Comparison of ENCODE assay signal across 1 cellular context in the genomic region with DNA sequence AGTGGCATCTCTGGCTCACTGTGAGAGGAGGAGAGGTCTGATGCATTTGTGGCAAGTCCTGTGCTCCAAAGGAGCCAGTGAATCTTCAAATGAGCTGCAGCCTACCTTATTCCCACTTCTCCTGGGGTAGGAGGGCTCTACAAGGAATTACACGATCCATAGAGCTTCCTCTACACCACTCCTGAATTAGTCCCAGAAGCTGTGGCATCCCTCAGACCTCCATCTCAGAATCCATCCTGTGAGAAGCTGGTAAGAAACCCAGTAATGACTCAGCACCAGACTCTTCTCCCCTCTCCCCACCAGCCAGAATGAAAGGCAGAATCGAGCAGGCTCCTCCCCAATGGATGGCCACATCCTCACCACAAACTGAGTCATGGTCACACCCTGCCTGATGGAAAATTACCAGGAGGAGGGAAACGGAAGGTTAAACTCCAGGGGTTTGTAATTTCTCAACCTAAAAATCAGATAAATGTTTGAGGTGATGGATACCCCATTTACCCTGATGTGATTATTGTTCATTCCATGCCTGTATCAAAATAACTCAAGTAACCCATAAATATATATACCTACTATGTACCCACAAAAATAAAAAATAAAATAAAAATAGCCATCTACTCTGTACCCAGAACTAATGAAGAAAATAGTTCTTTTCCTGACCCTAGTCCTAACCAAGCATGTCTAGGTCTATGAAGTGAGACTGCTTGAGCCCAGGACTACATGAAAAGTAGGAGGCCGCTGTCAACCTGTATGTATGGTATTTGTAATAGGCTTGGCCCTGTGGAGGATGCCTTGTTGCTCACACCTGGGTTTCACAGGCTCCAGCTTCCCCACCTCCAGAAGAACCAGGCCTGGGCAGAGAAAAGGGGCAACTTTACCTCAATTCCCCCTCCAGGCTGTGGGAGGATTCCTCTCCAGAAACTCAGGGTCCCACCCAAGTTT.
A peak's percentile ranks its signal among the peaks of the same experiment; 100 is the strongest.
TF ChIP-seq lines count a peak whose summit lies in the region.

No MANE protein-coding gene starts in this region.

TF ChIP-seq in HepG2, 621 proteins besides CTCF, POLR2A, EP300 and RAD21:
- TF ChIP-seq, protein P1, sequence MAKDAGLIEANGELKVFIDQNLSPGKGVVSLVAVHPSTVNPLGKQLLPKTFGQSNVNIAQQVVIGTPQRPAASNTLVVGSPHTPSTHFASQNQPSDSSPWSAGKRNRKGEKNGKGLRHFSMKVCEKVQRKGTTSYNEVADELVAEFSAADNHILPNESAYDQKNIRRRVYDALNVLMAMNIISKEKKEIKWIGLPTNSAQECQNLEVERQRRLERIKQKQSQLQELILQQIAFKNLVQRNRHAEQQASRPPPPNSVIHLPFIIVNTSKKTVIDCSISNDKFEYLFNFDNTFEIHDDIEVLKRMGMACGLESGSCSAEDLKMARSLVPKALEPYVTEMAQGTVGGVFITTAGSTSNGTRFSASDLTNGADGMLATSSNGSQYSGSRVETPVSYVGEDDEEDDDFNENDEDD (CRISPR knock-in tag; IDR thresholded peaks at IDR 0.05; ENCODE audit: borderline replicate concordance) = no peak
- TF ChIP-seq SALL1 (CRISPR knock-in tag; IDR thresholded peaks at IDR 0.05) (0 out of 2 replicates have a peak, but pooled peaks have one; percentile 12), CAMTA2 (CRISPR knock-in tag; IDR thresholded peaks at IDR 0.05; ENCODE audit: borderline replicate concordance) (no peak), CEBPB (IDR thresholded peaks at IDR 0.05; ENCODE audit: borderline replicate concordance, low read depth, low read length) (0 out of 2 replicates have a peak, but pooled peaks have one; percentile 17), BORCS8-MEF2B (CRISPR knock-in tag; IDR thresholded peaks at IDR 0.05) (no peak), NFE2 (CRISPR knock-in tag; IDR thresholded peaks at IDR 0.05) (peak; percentile 69; the same call in 1 of the 2 replicates), POLR2G (IDR thresholded peaks at IDR 0.05; ENCODE audit: low read depth, low read length) (peak; percentile 45; the same call in 1 of the 2 replicates), SMARCE1 (IDR thresholded peaks at IDR 0.05; ENCODE audit: borderline replicate concordance) (no peak), ZNF496 (CRISPR knock-in tag; IDR thresholded peaks at IDR 0.05; ENCODE audit: insufficient replicate concordance) (no peak), FOSL2 (CRISPR knock-in tag; IDR thresholded peaks at IDR 0.05) (peak; percentile 93), YEATS2 (CRISPR knock-in tag; IDR thresholded peaks at IDR 0.05; ENCODE audit: borderline replicate concordance) (peak; percentile 14; the same call in 1 of the 2 replicates), MAFF (IDR thresholded peaks at IDR 0.05; ENCODE audit: low read depth, low read length) (peak; percentile 53), ZNF672 (CRISPR knock-in tag; IDR thresholded peaks at IDR 0.05) (no peak), NR2F2 (IDR thresholded peaks at IDR 0.05; ENCODE audit: borderline replicate concordance, low read depth) (no peak), HNRNPK (IDR thresholded peaks at IDR 0.05; ENCODE audit: low read depth, low read length, poor library complexity, severe bottlenecking) (no peak), SAP130 (CRISPR knock-in tag; IDR thresholded peaks at IDR 0.05; ENCODE audit: low read depth) (peak; percentile 72), NFE2L2 (IDR thresholded peaks at IDR 0.05; ENCODE audit: low read length) (peak; percentile 86), ZNF263 (CRISPR knock-in tag; IDR thresholded peaks at IDR 0.05) (peak; percentile 95), ZSCAN20 (CRISPR knock-in tag; IDR thresholded peaks at IDR 0.05; ENCODE audit: borderline replicate concordance) (no peak), ZNF335 (CRISPR knock-in tag; IDR thresholded peaks at IDR 0.05) (0 out of 2 replicates have a peak, but pooled peaks have one; percentile 59), NFIC (IDR thresholded peaks at IDR 0.05; ENCODE audit: low read length) (peak; percentile 49; the same call in 1 of the 2 replicates), TAF1 (CRISPR knock-in tag; IDR thresholded peaks at IDR 0.05) (peak; percentile 72; the same call in 1 of the 2 replicates), POLR2AphosphoS5 (IDR thresholded peaks at IDR 0.05; ENCODE audit: low read depth, low read length) (peak; percentile 41; the same call in 1 of the 2 replicates), ZMAT3 (CRISPR knock-in tag; conservative IDR thresholded peaks at IDR 0.05) (no peak), THAP11 (CRISPR knock-in tag; IDR thresholded peaks at IDR 0.05) (0 out of 2 replicates have a peak, but pooled peaks have one; percentile 14), TCF7L2 (IDR thresholded peaks at IDR 0.05; ENCODE audit: low read depth, low read length) (no peak), MAFG (CRISPR knock-in tag; IDR thresholded peaks at IDR 0.05) (peak; percentile 20; the same call in 1 of the 2 replicates), ZNF180 (CRISPR knock-in tag; IDR thresholded peaks at IDR 0.05; ENCODE audit: borderline replicate concordance, low read depth) (no peak), GATAD2A (CRISPR knock-in tag; IDR thresholded peaks at IDR 0.05) (peak; percentile 39; the same call in 1 of the 2 replicates), DNMT1 (CRISPR knock-in tag; IDR thresholded peaks at IDR 0.05) (no peak), TBP (CRISPR knock-in tag; IDR thresholded peaks at IDR 0.05) (no peak), MAFK (conservative IDR thresholded peaks at IDR 0.05 in 1 of 2, IDR thresholded peaks at IDR 0.05 in 1 of 2; ENCODE audit: low read length in 2 of 2) (peak; percentile 46 to 72; a peak in 3 of 4 replicates)
- TF ChIP-seq, protein P2, sequence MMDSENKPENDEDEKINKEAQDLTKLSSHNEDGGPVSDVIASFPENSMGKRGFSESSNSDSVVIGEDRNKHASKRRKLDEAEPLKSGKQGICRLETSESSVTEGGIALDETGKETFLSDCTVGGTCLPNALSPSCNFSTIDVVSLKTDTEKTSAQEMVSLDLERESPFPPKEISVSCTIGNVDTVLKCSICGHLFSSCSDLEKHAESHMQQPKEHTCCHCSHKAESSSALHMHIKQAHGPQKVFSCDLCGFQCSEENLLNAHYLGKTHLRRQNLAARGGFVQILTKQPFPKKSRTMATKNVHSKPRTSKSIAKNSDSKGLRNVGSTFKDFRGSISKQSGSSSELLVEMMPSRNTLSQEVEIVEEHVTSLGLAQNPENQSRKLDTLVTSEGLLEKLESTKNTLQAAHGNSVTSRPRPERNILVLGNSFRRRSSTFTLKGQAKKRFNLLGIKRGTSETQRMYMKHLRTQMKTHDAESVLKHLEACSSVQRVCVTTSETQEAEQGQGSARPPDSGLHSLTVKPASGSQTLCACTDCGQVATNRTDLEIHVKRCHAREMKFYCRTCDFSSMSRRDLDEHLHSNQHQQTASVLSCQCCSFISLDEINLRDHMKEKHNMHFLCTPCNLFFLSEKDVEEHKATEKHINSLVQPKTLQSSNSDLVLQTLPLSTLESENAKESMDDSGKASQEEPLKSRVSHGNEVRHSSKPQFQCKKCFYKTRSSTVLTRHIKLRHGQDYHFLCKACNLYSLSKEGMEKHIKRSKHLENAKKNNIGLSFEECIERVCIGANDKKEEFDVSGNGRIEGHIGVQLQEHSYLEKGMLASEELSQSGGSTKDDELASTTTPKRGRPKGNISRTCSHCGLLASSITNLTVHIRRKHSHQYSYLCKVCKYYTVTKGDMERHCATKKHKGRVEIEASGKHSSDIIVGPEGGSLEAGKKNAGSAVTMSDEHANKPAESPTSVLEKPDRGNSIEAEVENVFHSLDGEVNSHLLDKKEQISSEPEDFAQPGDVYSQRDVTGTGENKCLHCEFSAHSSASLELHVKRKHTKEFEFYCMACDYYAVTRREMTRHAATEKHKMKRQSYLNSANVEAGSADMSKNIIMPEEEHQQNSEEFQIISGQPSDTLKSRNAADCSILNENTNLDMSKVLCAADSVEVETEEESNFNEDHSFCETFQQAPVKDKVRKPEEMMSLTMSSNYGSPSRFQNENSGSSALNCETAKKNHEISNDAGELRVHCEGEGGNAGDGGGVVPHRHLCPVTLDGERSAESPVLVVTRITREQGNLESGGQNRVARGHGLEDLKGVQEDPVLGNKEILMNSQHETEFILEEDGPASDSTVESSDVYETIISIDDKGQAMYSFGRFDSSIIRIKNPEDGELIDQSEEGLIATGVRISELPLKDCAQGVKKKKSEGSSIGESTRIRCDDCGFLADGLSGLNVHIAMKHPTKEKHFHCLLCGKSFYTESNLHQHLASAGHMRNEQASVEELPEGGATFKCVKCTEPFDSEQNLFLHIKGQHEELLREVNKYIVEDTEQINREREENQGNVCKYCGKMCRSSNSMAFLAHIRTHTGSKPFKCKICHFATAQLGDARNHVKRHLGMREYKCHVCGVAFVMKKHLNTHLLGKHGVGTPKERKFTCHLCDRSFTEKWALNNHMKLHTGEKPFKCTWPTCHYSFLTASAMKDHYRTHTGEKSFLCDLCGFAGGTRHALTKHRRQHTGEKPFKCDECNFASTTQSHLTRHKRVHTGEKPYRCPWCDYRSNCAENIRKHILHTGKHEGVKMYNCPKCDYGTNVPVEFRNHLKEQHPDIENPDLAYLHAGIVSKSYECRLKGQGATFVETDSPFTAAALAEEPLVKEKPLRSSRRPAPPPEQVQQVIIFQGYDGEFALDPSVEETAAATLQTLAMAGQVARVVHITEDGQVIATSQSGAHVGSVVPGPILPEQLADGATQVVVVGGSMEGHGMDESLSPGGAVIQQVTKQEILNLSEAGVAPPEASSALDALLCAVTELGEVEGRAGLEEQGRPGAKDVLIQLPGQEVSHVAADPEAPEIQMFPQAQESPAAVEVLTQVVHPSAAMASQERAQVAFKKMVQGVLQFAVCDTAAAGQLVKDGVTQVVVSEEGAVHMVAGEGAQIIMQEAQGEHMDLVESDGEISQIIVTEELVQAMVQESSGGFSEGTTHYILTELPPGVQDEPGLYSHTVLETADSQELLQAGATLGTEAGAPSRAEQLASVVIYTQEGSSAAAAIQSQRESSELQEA (CRISPR knock-in tag; IDR thresholded peaks at IDR 0.05; ENCODE audit: not compliant biosample characterization) = no peak
- TF ChIP-seq, protein P3, sequence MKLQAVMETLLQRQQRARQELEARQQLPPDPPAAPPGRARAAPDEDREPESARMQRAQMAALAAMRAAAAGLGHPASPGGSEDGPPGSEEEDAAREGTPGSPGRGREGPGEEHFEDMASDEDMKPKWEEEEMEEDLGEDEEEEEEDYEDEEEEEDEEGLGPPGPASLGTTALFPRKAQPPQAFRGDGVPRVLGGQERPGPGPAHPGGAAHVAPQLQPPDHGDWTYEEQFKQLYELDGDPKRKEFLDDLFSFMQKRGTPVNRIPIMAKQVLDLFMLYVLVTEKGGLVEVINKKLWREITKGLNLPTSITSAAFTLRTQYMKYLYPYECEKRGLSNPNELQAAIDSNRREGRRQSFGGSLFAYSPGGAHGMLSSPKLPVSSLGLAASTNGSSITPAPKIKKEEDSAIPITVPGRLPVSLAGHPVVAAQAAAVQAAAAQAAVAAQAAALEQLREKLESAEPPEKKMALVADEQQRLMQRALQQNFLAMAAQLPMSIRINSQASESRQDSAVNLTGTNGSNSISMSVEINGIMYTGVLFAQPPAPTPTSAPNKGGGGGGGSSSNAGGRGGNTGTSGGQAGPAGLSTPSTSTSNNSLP (IDR thresholded peaks at IDR 0.05; ENCODE audit: low read depth, low read length) = no peak
- TF ChIP-seq, protein P4, sequence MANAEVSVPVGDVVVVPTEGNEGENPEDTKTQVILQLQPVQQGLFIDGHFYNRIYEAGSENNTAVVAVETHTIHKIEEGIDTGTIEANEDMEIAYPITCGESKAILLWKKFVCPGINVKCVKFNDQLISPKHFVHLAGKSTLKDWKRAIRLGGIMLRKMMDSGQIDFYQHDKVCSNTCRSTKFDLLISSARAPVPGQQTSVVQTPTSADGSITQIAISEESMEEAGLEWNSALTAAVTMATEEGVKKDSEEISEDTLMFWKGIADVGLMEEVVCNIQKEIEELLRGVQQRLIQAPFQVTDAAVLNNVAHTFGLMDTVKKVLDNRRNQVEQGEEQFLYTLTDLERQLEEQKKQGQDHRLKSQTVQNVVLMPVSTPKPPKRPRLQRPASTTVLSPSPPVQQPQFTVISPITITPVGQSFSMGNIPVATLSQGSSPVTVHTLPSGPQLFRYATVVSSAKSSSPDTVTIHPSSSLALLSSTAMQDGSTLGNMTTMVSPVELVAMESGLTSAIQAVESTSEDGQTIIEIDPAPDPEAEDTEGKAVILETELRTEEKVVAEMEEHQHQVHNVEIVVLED (CRISPR knock-in tag; IDR thresholded peaks at IDR 0.05; ENCODE audit: borderline replicate concordance) = no peak
- TF ChIP-seq, protein P5, sequence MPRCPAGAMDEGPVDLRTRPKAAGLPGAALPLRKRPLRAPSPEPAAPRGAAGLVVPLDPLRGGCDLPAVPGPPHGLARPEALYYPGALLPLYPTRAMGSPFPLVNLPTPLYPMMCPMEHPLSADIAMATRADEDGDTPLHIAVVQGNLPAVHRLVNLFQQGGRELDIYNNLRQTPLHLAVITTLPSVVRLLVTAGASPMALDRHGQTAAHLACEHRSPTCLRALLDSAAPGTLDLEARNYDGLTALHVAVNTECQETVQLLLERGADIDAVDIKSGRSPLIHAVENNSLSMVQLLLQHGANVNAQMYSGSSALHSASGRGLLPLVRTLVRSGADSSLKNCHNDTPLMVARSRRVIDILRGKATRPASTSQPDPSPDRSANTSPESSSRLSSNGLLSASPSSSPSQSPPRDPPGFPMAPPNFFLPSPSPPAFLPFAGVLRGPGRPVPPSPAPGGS (CRISPR knock-in tag; IDR thresholded peaks at IDR 0.05) = no peak
